23 cellular contexts compared by ENCODE assay signal in the genomic region with DNA sequence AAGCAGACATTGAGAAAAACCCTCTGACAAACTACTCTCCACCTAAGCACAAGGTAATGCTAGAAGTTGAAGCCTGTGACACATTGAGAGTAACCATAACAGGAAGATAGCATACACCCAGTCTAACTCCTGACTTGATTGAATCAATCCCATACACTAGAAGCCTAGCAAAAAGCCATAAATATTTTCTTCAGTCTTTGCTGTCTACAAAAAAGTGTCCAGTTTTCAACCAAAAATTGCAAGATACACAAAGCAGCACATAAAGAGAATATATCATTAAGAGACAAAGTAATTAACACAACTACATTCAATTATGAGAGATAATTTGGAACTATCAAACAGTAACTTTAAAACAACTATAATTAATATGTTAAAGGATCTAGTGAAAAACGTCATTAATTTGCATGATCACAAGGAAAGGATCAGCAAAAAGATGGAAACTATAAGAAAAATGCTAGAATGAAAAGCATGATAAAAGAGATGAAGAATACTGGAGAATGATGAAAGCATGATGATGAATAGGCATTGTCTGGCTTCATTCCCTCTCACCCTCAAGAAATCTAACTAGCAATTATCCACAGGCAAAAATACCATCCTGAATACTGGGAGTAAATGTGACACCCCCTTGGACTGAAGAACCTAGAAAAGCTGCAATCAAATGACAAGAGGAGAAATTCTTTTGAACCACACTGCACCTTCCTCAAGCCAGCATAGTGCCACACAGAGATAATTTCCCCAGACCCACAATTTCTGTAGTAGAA.
"Had no signal": no experiment of that assay in that cellular context is flagged by ENCODE, and none has a peak within 500 bp of the region (broad histone marks: within the 10 kb centered on the region; RNA-seq: fewer than 3 reads in every experiment).

No MANE protein-coding gene starts in this region.

- H2AFZ ChIP-seq: neural progenitor cell had no signal

- H3K4me2 ChIP-seq: neural progenitor cell had no signal

- H3K9ac ChIP-seq: neural progenitor cell had no signal

- H3K9me3 ChIP-seq: mucosa of descending colon, psoas muscle, upper lobe of right lung had no signal

- DNase-seq: dorsolateral prefrontal cortex; effector CD4-positive, alpha-beta T cell; endodermal cell; hypothalamus; immature natural killer cell; islet precursor cell; mucosa of descending colon; naive B cell; nucleus accumbens; psoas muscle; right cardiac atrium; sigmoid colon; stimulated activated naive B cell treated with anti-CD40 and anti-IgM and Interleukin-4, amounts not matched to agents 10 μg/mL and 1 μg/mL and 100 μg/mL, for 72 hours; upper lobe of right lung had no signal

- FAIRE-seq: colon had no signal

- H3K4me1 ChIP-seq: psoas muscle, sigmoid colon, tibial nerve, upper lobe of right lung had no signal

- H3K4me3 ChIP-seq: dorsolateral prefrontal cortex, esophagus muscularis mucosa, lung, mucosa of descending colon, neural progenitor cell, psoas muscle, sigmoid colon, thoracic aorta, tibial nerve, upper lobe of right lung, vagina had no signal

- H3K27ac ChIP-seq: dorsolateral prefrontal cortex, epithelial cell of prostate, esophagus muscularis mucosa, neural progenitor cell, psoas muscle, sigmoid colon, thoracic aorta, tibial nerve, upper lobe of right lung, vagina had no signal

- H3K36me3 ChIP-seq: esophagus muscularis mucosa, neural progenitor cell, sigmoid colon, thoracic aorta, tibial nerve, upper lobe of right lung, vagina had no signal

- ATAC-seq: mucosa of descending colon; natural killer cell treated with Interleukin-12 subunit alpha and Interleukin-12 subunit beta and Interleukin-15 and Interleukin-18, amount 100 ng/mL, for 72 hours; psoas muscle; right cardiac atrium; stimulated activated naive B cell treated with anti-CD40 and anti-IgM and Interleukin-4, amounts not matched to agents 10 μg/mL and 1 μg/mL and 100 μg/mL, for 72 hours; upper lobe of right lung had no signal

- H3K27me3 ChIP-seq: esophagus muscularis mucosa, neural progenitor cell, sigmoid colon, tibial nerve, upper lobe of right lung, vagina had no signal
